Comparison of ENCODE assay signal across 11 cellular contexts in the genomic region with DNA sequence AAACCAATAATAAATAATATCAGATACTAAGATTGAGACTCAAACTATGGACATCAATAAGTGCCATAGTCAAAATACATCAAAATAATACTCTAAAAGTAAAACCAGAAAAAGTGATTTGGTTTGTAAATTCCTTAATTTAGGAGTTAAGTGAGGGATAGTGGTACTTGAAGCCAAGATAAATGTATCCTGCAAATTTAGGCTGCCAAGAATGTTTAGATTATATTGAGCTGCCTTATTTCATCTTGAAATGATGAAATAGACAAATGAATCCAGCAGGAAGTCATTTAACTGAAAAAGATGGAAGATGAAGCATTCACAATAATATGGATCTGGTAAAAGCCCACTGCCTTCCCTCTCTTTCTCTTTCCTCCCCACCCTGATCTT.
DNase-seq lines count a peak whose midpoint lies in the region; ATAC-seq and TF ChIP-seq lines count a peak whose summit lies in the region.
"Had no signal": no experiment of that assay in that cellular context is flagged by ENCODE, and none has a peak within 500 bp of the region (broad histone marks: within the 10 kb centered on the region; RNA-seq: fewer than 3 reads in every experiment).

No MANE protein-coding gene starts in this region.

- H2AFZ ChIP-seq in IMR-90 (replicated peaks; ENCODE audit: low read length, poor library complexity): no peak overlapping the region

- H3K79me1 ChIP-seq in IMR-90 (ENCODE audit: low read depth in 1 of 2, low read length in 2 of 2): peaks cover 27 to 63% of the 10 kb centered on the region in 2 experiments

- peak overlapping the region; percentile 53 for H4K91ac ChIP-seq in IMR-90 (ENCODE audit: insufficient read depth, low read depth, low read length)

- TF ChIP-seq CTCF in IMR-90 (conservative IDR thresholded peaks at IDR 0.05; ENCODE audit: low read depth, low read length): no peak

- in situ Hi-C loops in IMR-90 (cut with MboI; ENCODE audit: low sequenced_read_pairs): no loop called here

- H3K4me3 Mint-ChIP-seq in central memory CD8-positive, alpha-beta T cell: peak overlapping the region; percentile 51
- H3K4me3 Mint-ChIP-seq in natural killer cell treated with Interleukin-12 subunit alpha and Interleukin-12 subunit beta and Interleukin-15 and Interleukin-18, amount 100 ng/mL, for 72 hours: peak overlapping the region; percentile 34
- H3K4me3 Mint-ChIP-seq: dendritic cell treated with granulocyte-macrophage colony-stimulating factor and Interleukin-4, amounts not matched to agents 40 ng/mL and 50 ng/mL, for 4 days had no signal

- H3K23ac ChIP-seq in IMR-90 (ENCODE audit: low read depth, low read length): peak overlapping the region; percentile 60; the same call in 1 of the 2 replicates

- H2BK5ac ChIP-seq in IMR-90 (ENCODE audit: low read depth, low read length, poor library complexity, severe bottlenecking): peak overlapping the region; percentile 19

- H3K9me3 Mint-ChIP-seq in central memory CD8-positive, alpha-beta T cell: no peaks in the 10 kb centered on the region
- H3K9me3 Mint-ChIP-seq in natural killer cell treated with Interleukin-12 subunit alpha and Interleukin-12 subunit beta and Interleukin-15 and Interleukin-18, amount 100 ng/mL, for 72 hours: no peaks in the 10 kb centered on the region
- H3K9me3 Mint-ChIP-seq: dendritic cell treated with granulocyte-macrophage colony-stimulating factor and Interleukin-4, amounts not matched to agents 40 ng/mL and 50 ng/mL, for 4 days had no signal

- peak overlapping the region; percentile 42 for H3K4ac ChIP-seq in IMR-90 (ENCODE audit: low read depth, low read length)

- ATAC-seq in IMR-90 (ENCODE audit: low read depth) (no peak), GM21360 (IDR thresholded peaks at IDR 0.05; ENCODE audit: unreplicated experiment) (no peak)
- ATAC-seq in central memory CD8-positive, alpha-beta T cell (replicated peaks; ENCODE audit: extremely low read depth, poor library complexity, severe bottlenecking): no peak
- no peak for ATAC-seq in natural killer cell treated with Interleukin-12 subunit alpha and Interleukin-12 subunit beta and Interleukin-15 and Interleukin-18, amount 100 ng/mL, for 72 hours
- ATAC-seq: psoas muscle had no signal

- H3K14ac ChIP-seq in IMR-90 (replicated peaks; ENCODE audit: low read depth, low read length): peak overlapping the region; percentile 61

- H2AK5ac ChIP-seq in IMR-90 (ENCODE audit: low read depth, low read length): peak overlapping the region; percentile 52; the same call in 1 of the 2 replicates

- H2AK9ac ChIP-seq in IMR-90 (replicated peaks; ENCODE audit: low read depth, low read length, poor library complexity): no peak overlapping the region

- peak overlapping the region; percentile 6 to 71 (median 39); a peak in 19 of 22 replicates for H3K4me2 ChIP-seq in BLaER1 treated with 17β-estradiol and CSF1 and Interleukin-3, amounts not matched to agents 10 nM and 100 nM
- H3K4me2 ChIP-seq in IMR-90 (ENCODE audit: low read depth, low read length): peak overlapping the region; percentile 37

- H2BK120ac ChIP-seq in IMR-90 (ENCODE audit: low read depth, low read length): peak overlapping the region; percentile 50

- H2BK20ac ChIP-seq in IMR-90 (ENCODE audit: low read depth, low read length): peak overlapping the region; percentile 13; the same call in 1 of the 2 replicates

- dilution Hi-C loops in IMR-90 (cut with HindIII; ENCODE audit: low sequenced_read_pairs, unreplicated experiment): no loop called here

- no peak for TF ChIP-seq POLR2A in IMR-90 (IDR thresholded peaks at IDR 0.05; ENCODE audit: low read depth, low read length)

- CTCF ChIA-PET in IMR-90 (lab: Yijun Ruan, JAX): interaction anchor here (1.0 kb wide), 1 partner anchor 163 kb away, joined by 3 read pairs; no protein-coding TSS in a partner anchor

- peak overlapping the region; percentile 84 for H3K27ac Mint-ChIP-seq in central memory CD8-positive, alpha-beta T cell (ENCODE audit: low read depth)
- peak overlapping the region; percentile 91 to 97 for H3K27ac Mint-ChIP-seq in natural killer cell treated with Interleukin-12 subunit alpha and Interleukin-12 subunit beta and Interleukin-15 and Interleukin-18, amount 100 ng/mL, for 72 hours
- H3K27ac Mint-ChIP-seq: dendritic cell treated with granulocyte-macrophage colony-stimulating factor and Interleukin-4, amounts not matched to agents 40 ng/mL and 50 ng/mL, for 4 days had no signal

- intact Hi-C loops in IMR-90 (cut with micrococcal nuclease): loop anchor here (5.0 kb wide), 1 partner anchor 48 kb away; no protein-coding TSS in a partner anchor

- no peaks in the 10 kb centered on the region for H3K27me3 ChIP-seq in BLaER1 treated with 17β-estradiol and CSF1 and Interleukin-3, amounts not matched to agents 10 nM and 100 nM
- no peaks in the 10 kb centered on the region for H3K27me3 ChIP-seq in IMR-90 (ENCODE audit: control insufficient read depth, insufficient read depth, low read length)

- no TSS peak for BruUV-seq in IMR-90 (replicated peaks; lab: Mats Ljungman, UMichigan)

- H3K4me3 ChIP-seq in BLaER1 treated with 17β-estradiol and CSF1 and Interleukin-3, amounts not matched to agents 10 nM and 100 nM: no peak overlapping the region
- H3K4me3 ChIP-seq in IMR-90 (ENCODE audit: insufficient read depth, low read depth, low read length): no peak overlapping the region
- H3K4me3 ChIP-seq: psoas muscle had no signal

- H3K4me1 Mint-ChIP-seq in central memory CD8-positive, alpha-beta T cell: peaks cover 47% of the 10 kb centered on the region
- peaks cover 49 to 69% of the 10 kb centered on the region in 2 donors for H3K4me1 Mint-ChIP-seq in natural killer cell treated with Interleukin-12 subunit alpha and Interleukin-12 subunit beta and Interleukin-15 and Interleukin-18, amount 100 ng/mL, for 72 hours (ENCODE audit: low read depth in 2 of 2)

- no peak overlapping the region for H3K9ac ChIP-seq in BLaER1 treated with 17β-estradiol and CSF1 and Interleukin-3, amounts not matched to agents 10 nM and 100 nM
- H3K9ac ChIP-seq in IMR-90 (ENCODE audit: low read depth, low read length): peak overlapping the region; percentile 28; the same call in 1 of the 2 replicates

- peaks cover 0 to 51% (median 0%) of the 10 kb centered on the region in 11 experiments; a peak in 8 of 22 replicates for H4K20me1 ChIP-seq in BLaER1 treated with 17β-estradiol and CSF1 and Interleukin-3, amounts not matched to agents 10 nM and 100 nM
- peaks cover 3% of the 10 kb centered on the region; the same call in 1 of the 2 replicates for H4K20me1 ChIP-seq in IMR-90 (ENCODE audit: insufficient read depth, low read length)

- no peak for DNase-seq in IMR-90
- DNase-seq in central memory CD8-positive, alpha-beta T cell (ENCODE audit: low spot score in 2 of 2): no peak
- DNase-seq in natural killer cell treated with Interleukin-12 subunit alpha and Interleukin-12 subunit beta and Interleukin-15 and Interleukin-18, amount 100 ng/mL, for 72 hours (ENCODE audit: low spot score): no peak
- no peak for DNase-seq in NCI-H524 treated with DMSO at 0.1 percent for 48 hours (lab: John Stamatoyannopoulos, UW)
- no peak for DNase-seq in HCEC 1CT
- no peak for DNase-seq in COR-L47 (lab: John Stamatoyannopoulos, UW)
- DNase-seq: psoas muscle, SHP77 treated with DMSO at 0.1 percent for 48 hours had no signal

- H4K5ac ChIP-seq in IMR-90 (ENCODE audit: low read depth, low read length): peak overlapping the region; percentile 3; the same call in 1 of the 2 replicates

- TF ChIP-seq RAD21 in IMR-90 (IDR thresholded peaks at IDR 0.05; ENCODE audit: low read length): no peak

- peaks cover 0 to 4% (median 0%) of the 10 kb centered on the region in 11 experiments; a peak in 3 of 22 replicates for H3K9me3 ChIP-seq in BLaER1 treated with 17β-estradiol and CSF1 and Interleukin-3, amounts not matched to agents 10 nM and 100 nM (replicated peaks in 1 of 11)
- H3K9me3 ChIP-seq in IMR-90 (ENCODE audit: control insufficient read depth, insufficient read depth, low read length): no peaks in the 10 kb centered on the region
- H3K9me3 ChIP-seq: psoas muscle had no signal

- peaks cover 5 to 25% (median 13%) of the 10 kb centered on the region in 11 experiments; a peak in 21 of 22 replicates for H3K36me3 ChIP-seq in BLaER1 treated with 17β-estradiol and CSF1 and Interleukin-3, amounts not matched to agents 10 nM and 100 nM
- H3K36me3 ChIP-seq in IMR-90 (ENCODE audit: control insufficient read depth, insufficient read depth, low read length): 0 out of 2 replicates have a peak, but pooled peaks cover 2% of the 10 kb centered on the region

- H3K18ac ChIP-seq in IMR-90 (ENCODE audit: low read depth, low read length): peak overlapping the region; percentile 11; the same call in 1 of the 2 replicates

- peaks cover 4% of the 10 kb centered on the region for H3K36me3 Mint-ChIP-seq in central memory CD8-positive, alpha-beta T cell (ENCODE audit: insufficient read depth)
- H3K36me3 Mint-ChIP-seq in natural killer cell treated with Interleukin-12 subunit alpha and Interleukin-12 subunit beta and Interleukin-15 and Interleukin-18, amount 100 ng/mL, for 72 hours: no peaks in the 10 kb centered on the region

- H4K8ac ChIP-seq in IMR-90 (ENCODE audit: low read depth in 2 of 2, low read length in 2 of 2): peak overlapping the region in 1 of 2 experiments; percentile 59; a peak in 2 of 4 replicates

- H3K4me1 ChIP-seq in BLaER1 treated with 17β-estradiol and CSF1 and Interleukin-3, amounts not matched to agents 10 nM and 100 nM: peaks cover 40 to 70% (median 43%) of the 10 kb centered on the region in 10 experiments
- peaks cover 10% of the 10 kb centered on the region for H3K4me1 ChIP-seq in IMR-90 (ENCODE audit: control insufficient read depth, insufficient read depth, low read length)

- POLR2A ChIA-PET in IMR-90 (lab: Charles Lee; ENCODE audit: unreplicated experiment): no interaction called here

- peak overlapping the region; percentile 56; the same call in 1 of the 3 replicates for H2BK15ac ChIP-seq in IMR-90 (ENCODE audit: low read depth, low read length)

- H3K56ac ChIP-seq in IMR-90 (ENCODE audit: extremely low read depth, insufficient read depth, low read length): no peak overlapping the region

- no peaks in the 10 kb centered on the region for H3K27me3 Mint-ChIP-seq in central memory CD8-positive, alpha-beta T cell
- no peaks in the 10 kb centered on the region for H3K27me3 Mint-ChIP-seq in natural killer cell treated with Interleukin-12 subunit alpha and Interleukin-12 subunit beta and Interleukin-15 and Interleukin-18, amount 100 ng/mL, for 72 hours
- H3K27me3 Mint-ChIP-seq: dendritic cell treated with granulocyte-macrophage colony-stimulating factor and Interleukin-4, amounts not matched to agents 40 ng/mL and 50 ng/mL, for 4 days had no signal

- H3K27ac ChIP-seq in BLaER1 treated with 17β-estradiol and CSF1 and Interleukin-3, amounts not matched to agents 10 nM and 100 nM: peak overlapping the region in 5 of 11 experiments; percentile 17 to 59 (median 39); a peak in 7 of 22 replicates
- peak overlapping the region; percentile 69 for H3K27ac ChIP-seq in IMR-90 (ENCODE audit: insufficient read depth, low read length)
- H3K27ac ChIP-seq: psoas muscle had no signal

- peaks cover 23% of the 10 kb centered on the region for H3K9me1 ChIP-seq in IMR-90 (ENCODE audit: insufficient read depth, low read length)

TF ChIP-seq in IMR-90, 13 proteins besides CTCF, POLR2A, EP300 and RAD21 (continues in another document):
- no peak for TF ChIP-seq FOS (IDR thresholded peaks at IDR 0.05; ENCODE audit: low read depth, low read length)
- no peak for TF ChIP-seq BHLHE40 (IDR thresholded peaks at IDR 0.05; ENCODE audit: low read depth, low read length)
- no peak for TF ChIP-seq CEBPB (IDR thresholded peaks at IDR 0.05; ENCODE audit: low read depth, low read length)
